In the genomic region with DNA sequence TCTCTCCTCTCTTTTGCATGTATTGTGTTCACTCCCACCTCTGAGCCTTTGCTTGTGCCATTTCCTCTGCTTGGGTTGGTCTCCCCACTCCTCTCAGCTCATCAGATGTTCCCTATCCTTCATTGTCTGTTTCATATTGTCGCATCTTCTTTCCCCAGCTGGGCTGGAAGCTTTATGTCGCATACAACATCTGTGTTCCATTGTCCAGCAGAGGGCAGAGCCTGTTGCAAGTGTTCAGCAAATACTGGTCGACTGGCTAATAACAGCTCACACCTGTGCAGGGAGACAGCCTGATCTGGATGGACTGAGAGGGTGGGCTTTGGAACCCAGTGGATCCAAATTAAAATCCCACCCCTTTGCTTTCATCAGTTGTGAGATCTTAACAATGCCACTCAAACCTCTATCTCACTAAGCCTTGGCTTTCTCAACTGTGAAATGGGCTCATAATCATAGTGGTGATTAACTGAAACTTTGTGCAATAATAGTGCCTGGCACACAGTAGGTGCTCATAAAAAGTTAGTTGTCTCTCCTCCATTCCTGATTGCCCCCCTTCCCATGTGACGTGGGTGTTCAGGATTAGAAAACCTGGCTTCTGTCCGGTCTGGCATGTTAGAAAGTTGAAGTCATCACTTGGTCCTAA, we compare ENCODE assay signal across 1 cellular context.
TF ChIP-seq lines count a peak whose summit lies in the region.

No MANE protein-coding gene starts in this region.

TF ChIP-seq in GM23338, 12 proteins besides CTCF, POLR2A, EP300 and RAD21 (continued from another document):
- TF ChIP-seq, protein P1, sequence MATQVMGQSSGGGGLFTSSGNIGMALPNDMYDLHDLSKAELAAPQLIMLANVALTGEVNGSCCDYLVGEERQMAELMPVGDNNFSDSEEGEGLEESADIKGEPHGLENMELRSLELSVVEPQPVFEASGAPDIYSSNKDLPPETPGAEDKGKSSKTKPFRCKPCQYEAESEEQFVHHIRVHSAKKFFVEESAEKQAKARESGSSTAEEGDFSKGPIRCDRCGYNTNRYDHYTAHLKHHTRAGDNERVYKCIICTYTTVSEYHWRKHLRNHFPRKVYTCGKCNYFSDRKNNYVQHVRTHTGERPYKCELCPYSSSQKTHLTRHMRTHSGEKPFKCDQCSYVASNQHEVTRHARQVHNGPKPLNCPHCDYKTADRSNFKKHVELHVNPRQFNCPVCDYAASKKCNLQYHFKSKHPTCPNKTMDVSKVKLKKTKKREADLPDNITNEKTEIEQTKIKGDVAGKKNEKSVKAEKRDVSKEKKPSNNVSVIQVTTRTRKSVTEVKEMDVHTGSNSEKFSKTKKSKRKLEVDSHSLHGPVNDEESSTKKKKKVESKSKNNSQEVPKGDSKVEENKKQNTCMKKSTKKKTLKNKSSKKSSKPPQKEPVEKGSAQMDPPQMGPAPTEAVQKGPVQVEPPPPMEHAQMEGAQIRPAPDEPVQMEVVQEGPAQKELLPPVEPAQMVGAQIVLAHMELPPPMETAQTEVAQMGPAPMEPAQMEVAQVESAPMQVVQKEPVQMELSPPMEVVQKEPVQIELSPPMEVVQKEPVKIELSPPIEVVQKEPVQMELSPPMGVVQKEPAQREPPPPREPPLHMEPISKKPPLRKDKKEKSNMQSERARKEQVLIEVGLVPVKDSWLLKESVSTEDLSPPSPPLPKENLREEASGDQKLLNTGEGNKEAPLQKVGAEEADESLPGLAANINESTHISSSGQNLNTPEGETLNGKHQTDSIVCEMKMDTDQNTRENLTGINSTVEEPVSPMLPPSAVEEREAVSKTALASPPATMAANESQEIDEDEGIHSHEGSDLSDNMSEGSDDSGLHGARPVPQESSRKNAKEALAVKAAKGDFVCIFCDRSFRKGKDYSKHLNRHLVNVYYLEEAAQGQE (IDR thresholded peaks at IDR 0.05; ENCODE audit: unreplicated experiment), result no peak
- TF ChIP-seq ZNF114 (CRISPR knock-in tag; IDR thresholded peaks at IDR 0.05), result no peak
- TF ChIP-seq CREB1 (CRISPR knock-in tag; IDR thresholded peaks at IDR 0.05; ENCODE audit: low read depth), result no peak
- TF ChIP-seq JUNB (IDR thresholded peaks at IDR 0.05; ENCODE audit: unreplicated experiment), result no peak
- no peak for TF ChIP-seq POLR2AphosphoS5 (IDR thresholded peaks at IDR 0.05; ENCODE audit: low read depth)
- no peak for TF ChIP-seq EZH2phosphoT487 (IDR thresholded peaks at IDR 0.05; ENCODE audit: unreplicated experiment)
- no peak for TF ChIP-seq STAT1 (IDR thresholded peaks at IDR 0.05; ENCODE audit: unreplicated experiment)
- TF ChIP-seq, protein P2, sequence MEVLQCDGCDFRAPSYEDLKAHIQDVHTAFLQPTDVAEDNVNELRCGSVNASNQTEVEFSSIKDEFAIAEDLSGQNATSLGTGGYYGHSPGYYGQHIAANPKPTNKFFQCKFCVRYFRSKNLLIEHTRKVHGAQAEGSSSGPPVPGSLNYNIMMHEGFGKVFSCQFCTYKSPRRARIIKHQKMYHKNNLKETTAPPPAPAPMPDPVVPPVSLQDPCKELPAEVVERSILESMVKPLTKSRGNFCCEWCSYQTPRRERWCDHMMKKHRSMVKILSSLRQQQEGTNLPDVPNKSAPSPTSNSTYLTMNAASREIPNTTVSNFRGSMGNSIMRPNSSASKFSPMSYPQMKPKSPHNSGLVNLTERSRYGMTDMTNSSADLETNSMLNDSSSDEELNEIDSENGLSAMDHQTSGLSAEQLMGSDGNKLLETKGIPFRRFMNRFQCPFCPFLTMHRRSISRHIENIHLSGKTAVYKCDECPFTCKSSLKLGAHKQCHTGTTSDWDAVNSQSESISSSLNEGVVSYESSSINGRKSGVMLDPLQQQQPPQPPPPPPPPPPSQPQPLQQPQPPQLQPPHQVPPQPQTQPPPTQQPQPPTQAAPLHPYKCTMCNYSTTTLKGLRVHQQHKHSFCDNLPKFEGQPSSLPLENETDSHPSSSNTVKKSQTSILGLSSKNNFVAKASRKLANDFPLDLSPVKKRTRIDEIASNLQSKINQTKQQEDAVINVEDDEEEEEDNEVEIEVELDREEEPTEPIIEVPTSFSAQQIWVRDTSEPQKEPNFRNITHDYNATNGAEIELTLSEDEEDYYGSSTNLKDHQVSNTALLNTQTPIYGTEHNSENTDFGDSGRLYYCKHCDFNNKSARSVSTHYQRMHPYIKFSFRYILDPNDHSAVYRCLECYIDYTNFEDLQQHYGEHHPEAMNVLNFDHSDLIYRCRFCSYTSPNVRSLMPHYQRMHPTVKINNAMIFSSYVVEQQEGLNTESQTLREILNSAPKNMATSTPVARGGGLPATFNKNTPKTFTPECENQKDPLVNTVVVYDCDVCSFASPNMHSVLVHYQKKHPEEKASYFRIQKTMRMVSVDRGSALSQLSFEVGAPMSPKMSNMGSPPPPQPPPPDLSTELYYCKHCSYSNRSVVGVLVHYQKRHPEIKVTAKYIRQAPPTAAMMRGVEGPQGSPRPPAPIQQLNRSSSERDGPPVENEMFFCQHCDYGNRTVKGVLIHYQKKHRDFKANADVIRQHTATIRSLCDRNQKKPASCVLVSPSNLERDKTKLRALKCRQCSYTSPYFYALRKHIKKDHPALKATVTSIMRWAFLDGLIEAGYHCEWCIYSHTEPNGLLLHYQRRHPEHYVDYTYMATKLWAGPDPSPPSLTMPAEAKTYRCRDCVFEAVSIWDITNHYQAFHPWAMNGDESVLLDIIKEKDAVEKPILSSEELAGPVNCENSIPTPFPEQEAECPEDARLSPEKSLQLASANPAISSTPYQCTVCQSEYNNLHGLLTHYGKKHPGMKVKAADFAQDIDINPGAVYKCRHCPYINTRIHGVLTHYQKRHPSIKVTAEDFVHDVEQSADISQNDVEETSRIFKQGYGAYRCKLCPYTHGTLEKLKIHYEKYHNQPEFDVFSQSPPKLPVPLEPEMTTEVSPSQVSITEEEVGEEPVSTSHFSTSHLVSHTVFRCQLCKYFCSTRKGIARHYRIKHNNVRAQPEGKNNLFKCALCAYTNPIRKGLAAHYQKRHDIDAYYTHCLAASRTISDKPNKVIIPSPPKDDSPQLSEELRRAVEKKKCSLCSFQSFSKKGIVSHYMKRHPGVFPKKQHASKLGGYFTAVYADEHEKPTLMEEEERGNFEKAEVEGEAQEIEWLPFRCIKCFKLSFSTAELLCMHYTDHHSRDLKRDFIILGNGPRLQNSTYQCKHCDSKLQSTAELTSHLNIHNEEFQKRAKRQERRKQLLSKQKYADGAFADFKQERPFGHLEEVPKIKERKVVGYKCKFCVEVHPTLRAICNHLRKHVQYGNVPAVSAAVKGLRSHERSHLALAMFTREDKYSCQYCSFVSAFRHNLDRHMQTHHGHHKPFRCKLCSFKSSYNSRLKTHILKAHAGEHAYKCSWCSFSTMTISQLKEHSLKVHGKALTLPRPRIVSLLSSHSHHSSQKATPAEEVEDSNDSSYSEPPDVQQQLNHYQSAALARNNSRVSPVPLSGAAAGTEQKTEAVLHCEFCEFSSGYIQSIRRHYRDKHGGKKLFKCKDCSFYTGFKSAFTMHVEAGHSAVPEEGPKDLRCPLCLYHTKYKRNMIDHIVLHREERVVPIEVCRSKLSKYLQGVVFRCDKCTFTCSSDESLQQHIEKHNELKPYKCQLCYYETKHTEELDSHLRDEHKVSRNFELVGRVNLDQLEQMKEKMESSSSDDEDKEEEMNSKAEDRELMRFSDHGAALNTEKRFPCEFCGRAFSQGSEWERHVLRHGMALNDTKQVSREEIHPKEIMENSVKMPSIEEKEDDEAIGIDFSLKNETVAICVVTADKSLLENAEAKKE (CRISPR knock-in tag; IDR thresholded peaks at IDR 0.05), result no peak
- TF ChIP-seq ZNF331 (CRISPR knock-in tag; IDR thresholded peaks at IDR 0.05; ENCODE audit: low read depth), result no peak
